Comparison of ENCODE assay signal across 18 cellular contexts in genomic region chr5:145340099-145340498, GRCh38.
DNase-seq lines count a peak whose midpoint lies in the region; ATAC-seq, FAIRE-seq and TF ChIP-seq lines count a peak whose summit lies in the region.
"Had no signal": no experiment of that assay in that cellular context is flagged by ENCODE, and none has a peak within 500 bp of the region (broad histone marks: within the 10 kb centered on the region; RNA-seq: fewer than 3 reads in every experiment).

No MANE protein-coding gene starts in this region.

- no peak overlapping the region for H2BK12ac ChIP-seq in H1 (ENCODE audit: low read depth, low read length)

- FAIRE-seq in H1 (lab: Jason Lieb, UNC): no peak
- FAIRE-seq: D721Med, G401.6, GM12891, GM18507, H54, HepG2 had no signal

- no peak overlapping the region for H3K4me2 ChIP-seq in H1 (ENCODE audit: insufficient read depth in 1 of 2, low read depth in 2 of 2, low read length in 2 of 2)
- H3K4me2 ChIP-seq in osteoblast (ENCODE audit: insufficient read depth, low read length): no peak overlapping the region

- WGBS in H1 (ENCODE audit: extremely low coverage in 1 of 2, insufficient coverage in 1 of 2, insufficient read length in 1 of 2, insufficient replicate concordance in 2 of 2, low coverage in 1 of 2, low lambda C conversion rate in 2 of 2, missing lambda C conversion rate in 1 of 2), 2 experiments: 97% methylated on average over 3 of the region's 3 CpGs; no CpG with 5 or more reads in 1 of the 2 experiments

- no peak overlapping the region for H3K14ac ChIP-seq in H1 (ENCODE audit: insufficient read length)

- TF ChIP-seq CTCF in H1 (IDR thresholded peaks at IDR 0.05; ENCODE audit: control extremely low read depth in 1 of 3, insufficient read depth in 1 of 3, low read depth in 1 of 3, low read length in 3 of 3): no peak
- TF ChIP-seq CTCF in osteoblast (IDR thresholded peaks at IDR 0.05; ENCODE audit: extremely low read depth, low read depth, low read length): no peak

- H3K27ac ChIP-seq in H1 (ENCODE audit: low read depth, low read length): no peak overlapping the region
- no peak overlapping the region for H3K27ac ChIP-seq in osteoblast (ENCODE audit: low read depth, low read length)
- H3K27ac ChIP-seq: GM23248 had no signal

- H3K4me1 ChIP-seq in H1 (replicated peaks in 1 of 4; ENCODE audit: control insufficient read depth in 3 of 4, insufficient read depth in 4 of 4, low read length in 3 of 4): no peaks in the 10 kb centered on the region
- H3K4me1 ChIP-seq in osteoblast (ENCODE audit: insufficient read depth, low read length): no peaks in the 10 kb centered on the region
- H3K4me1 ChIP-seq: BE2C, Caco-2 had no signal

- H4K91ac ChIP-seq in H1 (replicated peaks; ENCODE audit: insufficient read length, low read length): no peak overlapping the region

- CTCF ChIA-PET in H1 (lab: Charles Lee; ENCODE audit: partially characterized antibody): interaction anchor here (0.9 to 1.2 kb wide), 2 partner anchors 13 kb away, joined by 3 to 4 read pairs; no protein-coding TSS in a partner anchor

- H2BK20ac ChIP-seq in H1 (ENCODE audit: low read length): no peak overlapping the region

- no peaks in the 10 kb centered on the region for H3K23me2 ChIP-seq in H1 (ENCODE audit: low read depth, low read length)

- H3K27me3 ChIP-seq in H1 (replicated peaks in 1 of 4; ENCODE audit: control insufficient read depth in 3 of 4, extremely low read depth in 1 of 4, insufficient read depth in 3 of 4, low read length in 3 of 4): no peaks in the 10 kb centered on the region
- no peaks in the 10 kb centered on the region for H3K27me3 ChIP-seq in osteoblast (ENCODE audit: insufficient read depth, low read length)
- H3K27me3 ChIP-seq: BE2C had no signal

- H3K79me2 ChIP-seq in H1 (ENCODE audit: control insufficient read depth in 1 of 2, insufficient read depth in 2 of 2, low read length in 2 of 2): no peaks in the 10 kb centered on the region
- H3K79me2 ChIP-seq in osteoblast (ENCODE audit: insufficient read depth, low read length): no peaks in the 10 kb centered on the region

- no peak overlapping the region for H4K8ac ChIP-seq in H1 (ENCODE audit: extremely low read depth, insufficient read depth, low read length)

- H2AK5ac ChIP-seq in H1 (ENCODE audit: low read depth, low read length): no peak overlapping the region

- H2BK120ac ChIP-seq in H1 (replicated peaks; ENCODE audit: low read depth, low read length): no peak overlapping the region

- H4K5ac ChIP-seq in H1 (ENCODE audit: insufficient read length, low read depth, low read length): no peak overlapping the region

- H3K36me3 ChIP-seq in H1 (ENCODE audit: control insufficient read depth in 2 of 4, insufficient read depth in 4 of 4, low read length in 3 of 4): no peaks in the 10 kb centered on the region
- H3K36me3 ChIP-seq in osteoblast (ENCODE audit: insufficient read depth, low read length): no peaks in the 10 kb centered on the region
- H3K36me3 ChIP-seq: BE2C had no signal

- TF ChIP-seq EP300 in H1 (IDR thresholded peaks at IDR 0.05; ENCODE audit: borderline replicate concordance in 1 of 2, low read depth in 2 of 2, low read length in 2 of 2): no peak

- ATAC-seq in left lobe of liver: no peak
- ATAC-seq: HepG2 had no signal

- no peaks in the 10 kb centered on the region for H3K9me3 ChIP-seq in H1 (ENCODE audit: insufficient read depth in 2 of 2, low read depth in 1 of 2, low read length in 1 of 2)
- no peaks in the 10 kb centered on the region for H3K9me3 ChIP-seq in osteoblast (ENCODE audit: low read depth, low read length)
- H3K9me3 ChIP-seq: BE2C, Caco-2 had no signal

- H3K18ac ChIP-seq in H1 (ENCODE audit: extremely low read depth, low read length): no peak overlapping the region

- H2BK5ac ChIP-seq in H1 (ENCODE audit: low read depth, low read length): peak overlapping the region; percentile 44; the same call in 1 of the 2 replicates

- no peak overlapping the region for H2AFZ ChIP-seq in H1 (ENCODE audit: low read length)
- H2AFZ ChIP-seq in osteoblast (ENCODE audit: low read length): no peak overlapping the region
- H2AFZ ChIP-seq: GM23248 had no signal

- no peak overlapping the region for H2BK15ac ChIP-seq in H1 (ENCODE audit: low read length)

- no peak overlapping the region for H3K56ac ChIP-seq in H1 (replicated peaks; ENCODE audit: insufficient read length, low read depth, low read length)

- peak; percentile 9 for DNase-seq in M059J (ENCODE audit: low read depth)
- DNase-seq in H1 (ENCODE audit: low read depth in 1 of 2, low spot score in 2 of 2): no peak
- DNase-seq in osteoblast (ENCODE audit: insufficient read length, low spot score, missing footprints): peak; percentile 49
- no peak for DNase-seq in NOMO-1 treated with DMSO at 0.1 percent for 48 hours (lab: John Stamatoyannopoulos, UW; ENCODE audit: unreplicated experiment)
- DNase-seq in left lobe of liver (ENCODE audit: low spot score): no peak
- no peak for DNase-seq in activated CD4-positive, CD25-positive, alpha-beta regulatory T cell treated with anti-CD3 and anti-CD28 coated beads, Interleukin-2, amount 50 U/mL, for 72 hours
- DNase-seq: BE2C; C1 segment of cervical spinal cord; Caco-2; CD4-positive, alpha-beta T cell; GM23248; HCEC 1CT had no signal

- TF ChIP-seq POLR2A in H1 (IDR thresholded peaks at IDR 0.05; ENCODE audit: control extremely low read depth in 1 of 2, low read depth in 2 of 2, low read length in 2 of 2): no peak

- no peak overlapping the region for H3K9ac ChIP-seq in H1 (replicated peaks in 1 of 4; ENCODE audit: extremely low read depth in 1 of 4, low read depth in 3 of 4, low read length in 3 of 4)
- H3K9ac ChIP-seq: GM23248 had no signal

- H3K4me3 ChIP-seq in H1 (ENCODE audit: extremely low read depth in 1 of 4, insufficient read depth in 2 of 4, low read depth in 3 of 4, low read length in 4 of 4) (no peak overlapping the region), osteoblast (ENCODE audit: insufficient read depth, low read length) (no peak overlapping the region)
- H3K4me3 ChIP-seq: GM23248 had no signal

- no peak overlapping the region for H3K4ac ChIP-seq in H1 (replicated peaks; ENCODE audit: insufficient read length, low read depth, low read length)

- no peaks in the 10 kb centered on the region for H4K20me1 ChIP-seq in H1 (replicated peaks in 1 of 2; ENCODE audit: control insufficient read depth in 1 of 2, insufficient read depth in 2 of 2, low read length in 2 of 2)
- no peaks in the 10 kb centered on the region for H4K20me1 ChIP-seq in osteoblast (ENCODE audit: insufficient read depth, low read length)

- POLR2A ChIA-PET in H1 (lab: Charles Lee; ENCODE audit: partially characterized antibody): no interaction called here

- no peak overlapping the region for H3K23ac ChIP-seq in H1 (ENCODE audit: insufficient read length)

- TF ChIP-seq RAD21 in H1 (IDR thresholded peaks at IDR 0.05 in 1 of 2, conservative IDR thresholded peaks at IDR 0.05 in 1 of 2; ENCODE audit: low read depth in 2 of 2, low read length in 2 of 2): no peak

- H3K79me1 ChIP-seq in H1 (ENCODE audit: low read depth, low read length): no peaks in the 10 kb centered on the region

TF ChIP-seq in H1, 55 proteins besides CTCF, POLR2A, EP300 and RAD21:
- TF ChIP-seq CREB1 (IDR thresholded peaks at IDR 0.05): no peak
- no peak for TF ChIP-seq POU5F1 (IDR thresholded peaks at IDR 0.05; ENCODE audit: low read depth, low read length)
- TF ChIP-seq MAFK (IDR thresholded peaks at IDR 0.05; ENCODE audit: low read depth, low read length): no peak
- TF ChIP-seq TAF1 (IDR thresholded peaks at IDR 0.05; ENCODE audit: low read depth, low read length): no peak
- no peak for TF ChIP-seq BRCA1 (IDR thresholded peaks at IDR 0.05; ENCODE audit: low read depth, low read length)
- no peak for TF ChIP-seq CTBP2 (IDR thresholded peaks at IDR 0.05; ENCODE audit: borderline replicate concordance, insufficient read depth, insufficient read length, low read length)
- TF ChIP-seq SIX5 (IDR thresholded peaks at IDR 0.05; ENCODE audit: low read depth, low read length): no peak
- TF ChIP-seq BCL11A (IDR thresholded peaks at IDR 0.05; ENCODE audit: low read depth in 2 of 2, low read length in 2 of 2): no peak
- no peak for TF ChIP-seq TCF12 (IDR thresholded peaks at IDR 0.05; ENCODE audit: low read depth, low read length)
- no peak for TF ChIP-seq PHF8 (conservative IDR thresholded peaks at IDR 0.05; ENCODE audit: low read depth, low read length)
- TF ChIP-seq KDM1A (IDR thresholded peaks at IDR 0.05; ENCODE audit: borderline replicate concordance, low read length): no peak
- TF ChIP-seq CHD2 (IDR thresholded peaks at IDR 0.05; ENCODE audit: low read length): no peak
- TF ChIP-seq GABPA (IDR thresholded peaks at IDR 0.05; ENCODE audit: borderline replicate concordance, insufficient read depth, low read length): no peak
- TF ChIP-seq SP2 (IDR thresholded peaks at IDR 0.05; ENCODE audit: low read length): no peak

Comparison
In these comparisons a context has a peak if more than half of its experiments do, and no peak if none do; other contexts are left out.
1. DNase-seq: peak in M059J (single experiment) and osteoblast (single experiment); none in H1 (0 of 2), NOMO-1 treated with DMSO at 0.1 percent for 48 hours (single experiment), left lobe of liver (single experiment) and activated CD4-positive, CD25-positive, alpha-beta regulatory T cell treated with anti-CD3 and anti-CD28 coated beads, Interleukin-2, amount 50 U/mL, for 72 hours (single experiment).